ENCODE assay signal across 10 cellular contexts in the genomic region with DNA sequence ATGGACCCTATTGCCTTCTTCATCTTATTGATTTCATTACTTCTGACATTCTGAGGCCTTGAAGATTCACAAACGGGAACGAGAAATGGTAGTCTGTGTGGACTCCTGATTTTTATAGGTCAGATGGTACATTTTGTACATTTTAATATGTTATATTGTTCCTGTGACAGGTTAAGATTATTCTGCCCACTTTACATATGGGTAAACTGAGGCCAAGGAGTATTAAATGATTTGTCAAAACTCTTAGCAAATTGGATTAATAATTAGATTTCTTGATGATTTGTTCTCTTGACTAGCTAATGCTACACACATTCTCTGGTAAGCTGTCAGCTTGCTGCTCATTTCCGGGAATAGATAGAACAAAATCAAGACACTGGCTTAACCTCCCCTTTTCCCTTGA. TPM values are rescaled to one million over a fixed set of nuclear protein-coding genes. Genes with fewer than 3 reads are reported as not detected.
A peak's percentile ranks its signal among the peaks of the same experiment; 100 is the strongest.
DNase-seq lines count a peak whose midpoint lies in the region; ATAC-seq and TF ChIP-seq lines count a peak whose summit lies in the region.
"Had no signal": no experiment of that assay in that cellular context is flagged by ENCODE, and none has a peak within 500 bp of the region (broad histone marks: within the 10 kb centered on the region; RNA-seq: fewer than 3 reads in every experiment).

No MANE protein-coding gene starts in this region.

- H3K27me3 ChIP-seq in fibroblast of lung (ENCODE audit: control insufficient read depth, insufficient read depth, low read length) (no peaks in the 10 kb centered on the region), H7 (ENCODE audit: control insufficient read depth, insufficient read depth, low read length) (no peaks in the 10 kb centered on the region)

- peaks cover 16% of the 10 kb centered on the region; the same call in 1 of the 2 replicates for H4K20me1 ChIP-seq in OCI-LY7 (ENCODE audit: insufficient read depth, low read length)
- no peaks in the 10 kb centered on the region for H4K20me1 ChIP-seq in fibroblast of lung (ENCODE audit: control insufficient read depth, extremely low read depth, insufficient read depth, low read length)

- peak overlapping the region; percentile 99 for H3K4me2 ChIP-seq in OCI-LY7 (ENCODE audit: low read length)
- peak overlapping the region; percentile 91 for H3K4me2 ChIP-seq in fibroblast of lung (ENCODE audit: extremely low read depth, insufficient read depth, low read length)

- CTCF ChIA-PET in OCI-LY7 (lab: Charles Lee; ENCODE audit: unreplicated experiment) = interaction anchor here (3.6 kb wide), 1 partner anchor 13 kb away, joined by 34 read pairs; a partner anchor contains a TSS

- H3K79me2 ChIP-seq in OCI-LY7 (ENCODE audit: insufficient read depth, low read depth, low read length) (peaks cover 34% of the 10 kb centered on the region; the same call in 1 of the 2 replicates), fibroblast of lung (ENCODE audit: control insufficient read depth, insufficient read depth, low read length) (peaks cover 42% of the 10 kb centered on the region)

- H3K4me3 ChIP-seq in GM08714 (ENCODE audit: low read length) (peak overlapping the region; percentile 81), OCI-LY7 (ENCODE audit: low read depth, low read length, poor library complexity, severe bottlenecking) (peak overlapping the region; percentile 89), fibroblast of lung (replicated peaks in 1 of 4; ENCODE audit: control extremely low read depth in 1 of 4, insufficient read depth in 1 of 4, low read depth in 3 of 4, low read length in 4 of 4) (peak overlapping the region in 2 of 4 experiments; percentile 97 to 99), skeletal muscle cell (ENCODE audit: low read depth, low read length) (peak overlapping the region; percentile 65), H7 (ENCODE audit: insufficient read depth, low read depth, low read length) (no peak overlapping the region)

- H3K9me2 ChIP-seq in OCI-LY7 (ENCODE audit: insufficient read depth, low read length) = no peaks in the 10 kb centered on the region

- no TSS peak for BruUV-seq in OCI-LY7 (replicated peaks; lab: Mats Ljungman, UMichigan)

- no peak overlapping the region for H3K9ac ChIP-seq in fibroblast of lung (ENCODE audit: insufficient read depth, low read length)

- no peak for ATAC-seq in GM19463 (IDR thresholded peaks at IDR 0.05; ENCODE audit: unreplicated experiment)

- POLR2A ChIA-PET in OCI-LY7 (lab: Charles Lee) = interaction anchor here (0.9 to 6.1 kb wide), 4 partner anchors 9 to 146 kb away, joined by 3 to 102 read pairs (median 8); a partner anchor contains a TSS

- H3K4me1 ChIP-seq in OCI-LY7 (ENCODE audit: insufficient read depth, low read length, poor library complexity, severe bottlenecking) = peaks cover 26% of the 10 kb centered on the region
- H3K4me1 ChIP-seq in fibroblast of lung (ENCODE audit: control insufficient read depth, extremely low read depth, insufficient read depth, low read length) = no peaks in the 10 kb centered on the region

- no peaks in the 10 kb centered on the region for H3K9me3 ChIP-seq in OCI-LY7 (ENCODE audit: low read length)
- no peaks in the 10 kb centered on the region for H3K9me3 ChIP-seq in fibroblast of lung (ENCODE audit: control insufficient read depth, insufficient read depth, low read depth, low read length)

- H2AFZ ChIP-seq in OCI-LY7 (ENCODE audit: low read length) = no peak overlapping the region
- H2AFZ ChIP-seq in fibroblast of lung (ENCODE audit: low read length) = no peak overlapping the region

- peaks cover 41% of the 10 kb centered on the region for H3K36me3 ChIP-seq in OCI-LY7 (ENCODE audit: insufficient read depth, low read length)
- peaks cover 9% of the 10 kb centered on the region for H3K36me3 ChIP-seq in fibroblast of lung (ENCODE audit: control insufficient read depth, insufficient read depth, low read length)
- H3K36me3 ChIP-seq in H7 (replicated peaks; ENCODE audit: control insufficient read depth, insufficient read depth, low read length) = peaks cover 18% of the 10 kb centered on the region

- TF ChIP-seq CTCF in OCI-LY7 (conservative IDR thresholded peaks at IDR 0.05; ENCODE audit: low read length) = no peak
- TF ChIP-seq CTCF in fibroblast of lung (conservative IDR thresholded peaks at IDR 0.05 in 1 of 2, IDR thresholded peaks at IDR 0.05 in 1 of 2; ENCODE audit: low read depth in 1 of 2, low read length in 2 of 2) = no peak

- H3K27ac ChIP-seq in OCI-LY7 (ENCODE audit: low read depth, low read length, poor library complexity, severe bottlenecking) (peak overlapping the region; percentile 67), fibroblast of lung (ENCODE audit: insufficient read depth, low read length) (no peak overlapping the region)

- DNase-seq in OCI-LY7 (ENCODE audit: low spot score) (no peak), fibroblast of lung (ENCODE audit: low read depth in 2 of 2) (no peak), skeletal muscle cell (ENCODE audit: low read depth) (no peak), GOT3 (lab: John Stamatoyannopoulos, UW) (no peak), NCI-H128 (lab: John Stamatoyannopoulos, UW; ENCODE audit: unreplicated experiment) (no peak), H7 (no peak)
- DNase-seq: foreskin melanocyte, RPMI8226 had no signal

- intact Hi-C loops in OCI-LY7 (cut with micrococcal nuclease; ENCODE audit: unreplicated experiment) = no loop called here

RNA-seq across cellular contexts. Expression of a gene that starts 1.9 kb away (rescaled TPM):
- total RNA-seq in OCI-LY7 (2014; rRNA removed; shearing (Covaris generic)) = 38.4 and 42.3 TPM in 2 replicates
- total RNA-seq in OCI-LY7 (2022) = 46.5 and 47.8 TPM in 2 replicates
- total RNA-seq in fibroblast of lung = 36.0 and 44.9 TPM in 2 replicates
- polyA plus RNA-seq in fibroblast of lung = 30.3 and 33.8 TPM in 2 replicates
- 18.8 and 23.0 TPM in 2 replicates for polyA plus RNA-seq in fibroblast of lung (2012)
- polyA minus RNA-seq in fibroblast of lung (ENCODE audit: low replicate concordance) = 41.8 and 61.1 TPM in 2 replicates
- 70.4 and 74.5 TPM in 2 replicates for total RNA-seq in H7 (2014; rRNA removed; shearing (Covaris generic))

RNA-seq across cellular contexts. Expression of a gene that starts 8.4 kb away (rescaled TPM):
- total RNA-seq in OCI-LY7 (2014; rRNA removed; shearing (Covaris generic)) = 19.2 and 21.8 TPM in 2 replicates
- 21.1 and 26.9 TPM in 2 replicates for total RNA-seq in OCI-LY7 (2022)
- total RNA-seq in fibroblast of lung = 0.26 and 3.0 TPM in 2 replicates
- polyA plus RNA-seq in fibroblast of lung = 2.4 and 9.9 TPM in 2 replicates
- polyA plus RNA-seq in fibroblast of lung (2012) = 1.5 and 6.2 TPM in 2 replicates
- 3.0 TPM in 1 of 2 replicates, not detected in the other for polyA minus RNA-seq in fibroblast of lung (ENCODE audit: low replicate concordance)
- 36.0 and 38.7 TPM in 2 replicates for total RNA-seq in H7 (2014; rRNA removed; shearing (Covaris generic))

RNA-seq across cellular contexts. Expression of a gene that starts 12.5 kb away (rescaled TPM):
- 51.1 and 57.1 TPM in 2 replicates for total RNA-seq in OCI-LY7 (2014; rRNA removed; shearing (Covaris generic))
- total RNA-seq in OCI-LY7 (2022) (63.6 and 64.8 TPM in 2 replicates), fibroblast of lung (39.8 and 49.4 TPM in 2 replicates)
- 23.6 and 25.7 TPM in 2 replicates for polyA plus RNA-seq in fibroblast of lung
- 20.6 and 22.3 TPM in 2 replicates for polyA plus RNA-seq in fibroblast of lung (2012)
- polyA minus RNA-seq in fibroblast of lung (ENCODE audit: low replicate concordance) = 24.1 and 25.7 TPM in 2 replicates
- total RNA-seq in H7 (2014; rRNA removed; shearing (Covaris generic)) = 55.6 and 74.8 TPM in 2 replicates
